Comparison of ENCODE assay signal across 8 cellular contexts in the genomic region with DNA sequence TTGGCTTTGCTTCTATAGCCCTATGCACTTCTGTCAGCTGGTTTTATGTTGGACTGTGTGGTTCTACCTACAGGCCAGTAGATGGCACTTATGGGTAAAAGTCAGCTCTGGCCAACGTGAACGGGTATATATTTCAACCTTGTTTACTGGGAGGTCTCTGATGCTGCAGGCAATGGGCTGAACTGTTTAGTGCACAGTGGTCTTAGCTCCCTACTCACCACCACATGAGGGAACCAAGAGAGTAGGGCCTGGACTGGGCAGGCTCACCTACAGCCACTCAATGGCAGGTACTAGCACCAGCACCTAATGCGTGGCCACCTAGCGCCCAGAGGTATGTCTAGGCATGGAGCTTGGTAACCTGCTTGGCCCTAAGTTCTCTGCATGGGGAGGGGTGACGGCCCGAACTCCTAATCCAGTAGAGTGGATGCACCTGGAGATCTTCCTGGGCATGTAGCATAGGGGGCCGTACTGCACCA.
A peak's percentile ranks its signal among the peaks of the same experiment; 100 is the strongest.
DNase-seq lines count a peak whose midpoint lies in the region; ATAC-seq and TF ChIP-seq lines count a peak whose summit lies in the region.

No MANE protein-coding gene starts in this region.

- TF ChIP-seq CTCF in endothelial cell (IDR thresholded peaks at IDR 0.05; ENCODE audit: unreplicated experiment) = peak; percentile 44

- H3K27ac Mint-ChIP-seq in endothelial cell (ENCODE audit: unreplicated experiment) = no peak overlapping the region
- no peak overlapping the region for H3K27ac Mint-ChIP-seq in stimulated activated memory B cell treated with anti-CD40 and anti-IgM and Interleukin-4, amounts not matched to agents 10 μg/mL and 1 μg/mL and 100 μg/mL, for 72 hours

- H3K27me3 Mint-ChIP-seq in endothelial cell (ENCODE audit: unreplicated experiment) = no peaks in the 10 kb centered on the region
- H3K27me3 Mint-ChIP-seq in stimulated activated memory B cell treated with anti-CD40 and anti-IgM and Interleukin-4, amounts not matched to agents 10 μg/mL and 1 μg/mL and 100 μg/mL, for 72 hours = no peaks in the 10 kb centered on the region

- no peaks in the 10 kb centered on the region for H3K36me3 Mint-ChIP-seq in endothelial cell (ENCODE audit: low read depth, unreplicated experiment)
- peaks cover 13% of the 10 kb centered on the region for H3K36me3 Mint-ChIP-seq in stimulated activated memory B cell treated with anti-CD40 and anti-IgM and Interleukin-4, amounts not matched to agents 10 μg/mL and 1 μg/mL and 100 μg/mL, for 72 hours

- DNase-seq in COLO668 (lab: John Stamatoyannopoulos, UW; ENCODE audit: unreplicated experiment) = peak; percentile 0
- DNase-seq in NCI-H2227 (lab: John Stamatoyannopoulos, UW; ENCODE audit: unreplicated experiment) = peak; percentile 32
- DNase-seq in endothelial cell (ENCODE audit: low spot score) = no peak
- DNase-seq in effector CD4-positive, alpha-beta T cell = no peak
- no peak for DNase-seq in NCI-H345 (lab: John Stamatoyannopoulos, UW)

- H3K4me3 Mint-ChIP-seq in endothelial cell (ENCODE audit: unreplicated experiment) = no peak overlapping the region
- no peak overlapping the region for H3K4me3 Mint-ChIP-seq in stimulated activated memory B cell treated with anti-CD40 and anti-IgM and Interleukin-4, amounts not matched to agents 10 μg/mL and 1 μg/mL and 100 μg/mL, for 72 hours

- no peaks in the 10 kb centered on the region for H3K4me1 Mint-ChIP-seq in endothelial cell (ENCODE audit: unreplicated experiment)
- H3K4me1 Mint-ChIP-seq in stimulated activated memory B cell treated with anti-CD40 and anti-IgM and Interleukin-4, amounts not matched to agents 10 μg/mL and 1 μg/mL and 100 μg/mL, for 72 hours = no peaks in the 10 kb centered on the region

- H3K9me3 Mint-ChIP-seq in endothelial cell (ENCODE audit: unreplicated experiment) = no peaks in the 10 kb centered on the region
- no peaks in the 10 kb centered on the region for H3K9me3 Mint-ChIP-seq in stimulated activated memory B cell treated with anti-CD40 and anti-IgM and Interleukin-4, amounts not matched to agents 10 μg/mL and 1 μg/mL and 100 μg/mL, for 72 hours

- ATAC-seq in GM18870 (IDR thresholded peaks at IDR 0.05; ENCODE audit: unreplicated experiment) = peak; percentile 87
- ATAC-seq in HG03064 (IDR thresholded peaks at IDR 0.05; ENCODE audit: low read depth, unreplicated experiment) = peak; percentile 62
- ATAC-seq in stimulated activated memory B cell treated with anti-CD40 and anti-IgM and Interleukin-4, amounts not matched to agents 10 μg/mL and 1 μg/mL and 100 μg/mL, for 72 hours = peak; percentile 66

Comparison
In these comparisons a context has a peak if more than half of its experiments do, and no peak if none do; other contexts are left out.
1. DNase-seq: peak in COLO668 (single experiment) and NCI-H2227 (single experiment); none in endothelial cell (single experiment), effector CD4-positive, alpha-beta T cell (single experiment) and NCI-H345 (single experiment).
2. Peak in every context shown above with its lines, with median percentiles within 50 percentile points of each other: ATAC-seq.